8 cellular contexts compared by ENCODE assay signal in the genomic region with DNA sequence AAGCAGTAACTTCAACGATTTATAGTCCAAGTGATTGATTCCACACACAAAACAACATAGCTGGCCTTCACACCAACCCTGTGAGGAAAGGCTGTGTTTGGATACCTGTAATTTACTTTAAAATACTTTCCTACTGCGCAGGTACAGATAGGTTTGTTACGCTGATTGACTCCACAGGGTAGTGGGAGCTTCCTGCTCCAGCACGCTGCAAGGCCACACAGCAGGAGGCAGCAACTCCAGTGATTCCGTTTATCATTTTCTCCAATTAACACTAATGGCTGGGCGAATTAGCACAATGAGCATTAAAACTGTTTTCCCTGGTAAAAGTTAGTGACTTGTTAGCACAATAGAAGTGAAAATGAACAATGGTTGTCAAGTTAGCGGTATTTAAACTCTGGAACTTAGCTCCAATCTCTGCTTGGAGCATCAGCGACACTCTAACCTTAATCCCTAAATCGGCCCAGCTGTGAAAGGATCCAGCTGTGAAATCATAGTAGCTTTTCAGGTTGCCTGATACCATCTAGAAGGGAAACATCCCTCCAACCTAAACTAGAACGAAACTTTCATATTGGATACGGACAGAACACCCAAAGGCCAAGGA. TPM values are rescaled to one million over a fixed set of nuclear protein-coding genes. Genes with fewer than 3 reads are reported as not detected.
DNase-seq lines count a peak whose midpoint lies in the region; ATAC-seq and TF ChIP-seq lines count a peak whose summit lies in the region.

No MANE protein-coding gene starts in this region.

- H3K4me1 ChIP-seq in OCI-LY1 (ENCODE audit: insufficient read depth, low read length, severe bottlenecking) (peaks cover 35% of the 10 kb centered on the region), neuronal stem cell (ENCODE audit: control insufficient read depth in 2 of 2, insufficient read depth in 1 of 2, low read depth in 1 of 2, low read length in 2 of 2) (peaks cover 2 to 3% of the 10 kb centered on the region in 2 donors)

- peak overlapping the region; percentile 95 to 96 for H3K27ac Mint-ChIP-seq in effector memory CD8-positive, alpha-beta T cell

- no peak overlapping the region for H2BK120ac ChIP-seq in neuronal stem cell (ENCODE audit: low read depth, low read length)

- no peaks in the 10 kb centered on the region for H3K27me3 Mint-ChIP-seq in effector memory CD8-positive, alpha-beta T cell

- H3K23ac ChIP-seq in neuronal stem cell (ENCODE audit: low read depth, low read length, poor library complexity), result no peak overlapping the region

- H3K4me3 ChIP-seq in OCI-LY1 (ENCODE audit: low read depth, low read length, poor library complexity, severe bottlenecking), result peak overlapping the region; percentile 68
- H3K4me3 ChIP-seq in neuronal stem cell (ENCODE audit: low read length in 2 of 2), result peak overlapping the region; percentile 82 to 84

- H3K9ac ChIP-seq in OCI-LY1 (ENCODE audit: low read length), result peak overlapping the region; percentile 76
- no peak overlapping the region for H3K9ac ChIP-seq in neuronal stem cell (ENCODE audit: low read depth, low read length, poor library complexity)

- no peaks in the 10 kb centered on the region for H3K79me1 ChIP-seq in neuronal stem cell (ENCODE audit: low read depth, low read length)

- WGBS in neuronal stem cell (ENCODE audit: extremely low coverage in 2 of 2, insufficient read length in 2 of 2, insufficient replicate concordance in 1 of 2), 2 donors, result no CpG with 5 or more reads among the region's 11 CpGs

- H3K14ac ChIP-seq in neuronal stem cell (ENCODE audit: low read length), result no peak overlapping the region

- peak overlapping the region; percentile 92 to 95 for H3K4me3 Mint-ChIP-seq in effector memory CD8-positive, alpha-beta T cell

- peaks cover 28 to 40% of the 10 kb centered on the region in 2 donors for H3K4me1 Mint-ChIP-seq in effector memory CD8-positive, alpha-beta T cell (ENCODE audit: low read depth in 2 of 2)

- no peaks in the 10 kb centered on the region for H3F3A ChIP-seq in OCI-LY1 (ENCODE audit: insufficient read depth, low read length)

- no peak overlapping the region for H2BK5ac ChIP-seq in neuronal stem cell (ENCODE audit: low read length)

- no peak for TF ChIP-seq CTCF in OCI-LY1 (IDR thresholded peaks at IDR 0.05; ENCODE audit: low read length)

- no peaks in the 10 kb centered on the region for H3K9me2 ChIP-seq in OCI-LY1 (ENCODE audit: low read depth, low read length)

- DNase-seq in GF-D8 (lab: John Stamatoyannopoulos, UW) (peak; percentile 4), neuronal stem cell (ENCODE audit: low spot score) (peak; percentile 30), NCI-H2227 (lab: John Stamatoyannopoulos, UW; ENCODE audit: unreplicated experiment) (no peak), erythroblast (lab: John Stamatoyannopoulos, UW) (no peak)
- no peak for DNase-seq in effector memory CD8-positive, alpha-beta T cell
- DNase-seq in activated CD8-positive, alpha-beta memory T cell treated with anti-CD3 and anti-CD28 coated beads for 24 hours, result no peak

- H4K91ac ChIP-seq in neuronal stem cell (ENCODE audit: low read depth, low read length, poor library complexity), result no peak overlapping the region

- H3K9me3 ChIP-seq in OCI-LY1 (ENCODE audit: low read length) (no peaks in the 10 kb centered on the region), neuronal stem cell (replicated peaks in 1 of 2; ENCODE audit: control insufficient read depth in 2 of 2, insufficient read depth in 1 of 2, low read depth in 1 of 2, low read length in 2 of 2) (no peaks in the 10 kb centered on the region)

- H2AFZ ChIP-seq in OCI-LY1 (ENCODE audit: low read length) (no peak overlapping the region), neuronal stem cell (ENCODE audit: low read length) (peak overlapping the region; percentile 95)

- no peaks in the 10 kb centered on the region for H4K20me1 ChIP-seq in OCI-LY1 (ENCODE audit: insufficient read depth, low read length)

- H3K27ac ChIP-seq in OCI-LY1 (ENCODE audit: low read depth, low read length, poor library complexity, severe bottlenecking) (peak overlapping the region; percentile 82), neuronal stem cell (replicated peaks; ENCODE audit: low read length) (no peak overlapping the region)

- H3K36me3 ChIP-seq in OCI-LY1 (ENCODE audit: insufficient read depth, low read length), result peaks cover 27% of the 10 kb centered on the region
- peaks cover 0 to 24% of the 10 kb centered on the region in 2 donors for H3K36me3 ChIP-seq in neuronal stem cell (replicated peaks in 1 of 2; ENCODE audit: control insufficient read depth in 2 of 2, insufficient read depth in 2 of 2, low read length in 2 of 2)

- H2AK5ac ChIP-seq in neuronal stem cell (ENCODE audit: low read depth, low read length), result no peak overlapping the region

- H3K4me2 ChIP-seq in OCI-LY1 (ENCODE audit: low read length) (peak overlapping the region; percentile 86), neuronal stem cell (ENCODE audit: insufficient read depth, low read length, poor library complexity, severe bottlenecking) (peak overlapping the region; percentile 83)

- no peak for ATAC-seq in effector memory CD8-positive, alpha-beta T cell (replicated peaks)
- no peak for ATAC-seq in HG02938 (IDR thresholded peaks at IDR 0.05; ENCODE audit: unreplicated experiment)

- H3K4ac ChIP-seq in neuronal stem cell (ENCODE audit: low read length), result no peak overlapping the region

- peaks cover 22% of the 10 kb centered on the region for H3K36me3 Mint-ChIP-seq in effector memory CD8-positive, alpha-beta T cell (ENCODE audit: insufficient read depth)

- no peak for TF ChIP-seq POLR2A in erythroblast (IDR thresholded peaks at IDR 0.05; ENCODE audit: low read length)

- H3K79me2 ChIP-seq in OCI-LY1 (ENCODE audit: insufficient read depth, low read length), result peaks cover 45% of the 10 kb centered on the region

- H2BK12ac ChIP-seq in neuronal stem cell (ENCODE audit: low read length), result no peak overlapping the region

- H2BK15ac ChIP-seq in neuronal stem cell (ENCODE audit: low read length), result no peak overlapping the region

- no peaks in the 10 kb centered on the region for H3K27me3 ChIP-seq in OCI-LY1 (ENCODE audit: insufficient read depth, low read length)
- no peaks in the 10 kb centered on the region for H3K27me3 ChIP-seq in neuronal stem cell (ENCODE audit: control insufficient read depth in 3 of 3, insufficient read depth in 3 of 3, low read depth in 1 of 3, low read length in 3 of 3)

- no peaks in the 10 kb centered on the region for H3K9me3 Mint-ChIP-seq in effector memory CD8-positive, alpha-beta T cell

- H4K8ac ChIP-seq in neuronal stem cell (ENCODE audit: low read depth, low read length), result no peak overlapping the region

- H3K18ac ChIP-seq in neuronal stem cell (ENCODE audit: low read length), result no peak overlapping the region

RNA-seq across cellular contexts. Expression of a gene that starts 0.9 kb away (rescaled TPM):
- polyA plus RNA-seq in neuronal stem cell (2013, experiment 1 of 2), result 3.3 TPM
- polyA plus RNA-seq in neuronal stem cell (2013, experiment 2 of 2), result 7.7 TPM

RNA-seq across cellular contexts. Expression of a gene that starts 6.2 kb away (rescaled TPM):
- polyA plus RNA-seq in neuronal stem cell (2013, experiment 1 of 2), result 1.8 TPM
- polyA plus RNA-seq in neuronal stem cell (2013, experiment 2 of 2), result 1.8 TPM

Comparison
In these comparisons a context has a peak if more than half of its experiments do, and no peak if none do; other contexts are left out.
1. DNase-seq: peak in GF-D8 (single experiment) and neuronal stem cell (single experiment); none in effector memory CD8-positive, alpha-beta T cell (0 of 3), NCI-H2227 (single experiment), erythroblast (0 of 2) and activated CD8-positive, alpha-beta memory T cell treated with anti-CD3 and anti-CD28 coated beads for 24 hours (single experiment).